Comparison of ENCODE assay signal across 11 cellular contexts in genomic region chr14:69263364-69263763, GRCh38. TPM values are rescaled to one million over a fixed set of nuclear protein-coding genes. Genes with fewer than 3 reads are reported as not detected.
DNase-seq lines count a peak whose midpoint lies in the region; ATAC-seq, FAIRE-seq and TF ChIP-seq lines count a peak whose summit lies in the region.
"Had no signal": no experiment of that assay in that cellular context is flagged by ENCODE, and none has a peak within 500 bp of the region (broad histone marks: within the 10 kb centered on the region; RNA-seq: fewer than 3 reads in every experiment).

No MANE protein-coding gene starts in this region.

- peaks cover 2 to 33% of the 10 kb centered on the region in 2 experiments; a peak in 3 of 5 replicates for H3K27me3 ChIP-seq in HepG2 (ENCODE audit: control insufficient read depth in 1 of 2, insufficient read depth in 2 of 2, low read length in 2 of 2)

- no peak overlapping the region for H2AFZ ChIP-seq in HepG2 (ENCODE audit: low read length)

- POLR2A ChIA-PET in HEK293 (lab: Yijun Ruan, JAX): no interaction called here
- POLR2A ChIA-PET in HepG2 (lab: Yijun Ruan, JAX): no interaction called here

- peak; percentile 72 for ATAC-seq in SK-N-SH treated with all-trans-retinoic acid at 6 μM for 48 hours
- no peak for ATAC-seq in HepG2
- no peak for ATAC-seq in activated T-helper 17 cell treated with anti-CD3 and anti-CD28 coated beads, Interleukin-2, amount 50 U/mL, for 72 hours (replicated peaks)
- no peak for ATAC-seq in GM19452 (IDR thresholded peaks at IDR 0.05; ENCODE audit: unreplicated experiment)

- H3K4me1 ChIP-seq in HEK293 (ENCODE audit: control insufficient read depth, insufficient read depth, low read length): peaks cover 5% of the 10 kb centered on the region; the same call in 1 of the 2 replicates
- peaks cover 20% of the 10 kb centered on the region for H3K4me1 ChIP-seq in HepG2 (ENCODE audit: insufficient read depth, low read length)
- H3K4me1 ChIP-seq: prostate gland had no signal

- no peaks in the 10 kb centered on the region for H3K4me1 Mint-ChIP-seq in activated T-helper 17 cell treated with anti-CD3 and anti-CD28 coated beads, Interleukin-2, amount 50 U/mL, for 72 hours

- no peak overlapping the region for H3K4me3 ChIP-seq in HEK293 (ENCODE audit: low read depth, low read length)
- no peak overlapping the region for H3K4me3 ChIP-seq in HepG2 (replicated peaks in 1 of 3; ENCODE audit: insufficient read depth in 1 of 3, low read depth in 2 of 3, low read length in 3 of 3)
- H3K4me3 ChIP-seq: prostate gland had no signal

- in situ Hi-C loops in HepG2 (cut with HindIII; ENCODE audit: extremely low pct_ligation_motif_present, low pct_unique_long_range_greater_than_20kb): loop anchor here (5.0 kb wide), 1 partner anchor 89 kb away; no protein-coding TSS in a partner anchor

- TF ChIP-seq EP300 in HepG2 (IDR thresholded peaks at IDR 0.05; ENCODE audit: low read depth in 2 of 2, low read length in 2 of 2) (no peak), HepG2 (CRISPR knock-in tag; IDR thresholded peaks at IDR 0.05; ENCODE audit: borderline replicate concordance) (no peak)

- WGBS in HepG2 (ENCODE audit: low lambda C conversion rate): 93% methylated on average over 6 of the region's 6 CpGs

- no peak for TF ChIP-seq RAD21 in HepG2 (CRISPR knock-in tag; IDR thresholded peaks at IDR 0.05)

- no peak for TF ChIP-seq CTCF in HEK293 (tag by site-specific recombination; IDR thresholded peaks at IDR 0.05)
- TF ChIP-seq CTCF in HepG2 (CRISPR knock-in tag; IDR thresholded peaks at IDR 0.05): no peak

- H3K36me3 Mint-ChIP-seq in activated T-helper 17 cell treated with anti-CD3 and anti-CD28 coated beads, Interleukin-2, amount 50 U/mL, for 72 hours (ENCODE audit: low read depth): no peaks in the 10 kb centered on the region

- H3K27ac Mint-ChIP-seq in activated T-helper 17 cell treated with anti-CD3 and anti-CD28 coated beads, Interleukin-2, amount 50 U/mL, for 72 hours: no peak overlapping the region

- no peaks in the 10 kb centered on the region for H3K79me2 ChIP-seq in HepG2 (ENCODE audit: insufficient read depth, low read length)

- H3K27ac ChIP-seq in HEK293 (ENCODE audit: extremely low read depth, low read depth, low read length): no peak overlapping the region
- H3K27ac ChIP-seq in HepG2 (ENCODE audit: extremely low read length, insufficient read depth, low read length): no peak overlapping the region
- H3K27ac ChIP-seq: prostate gland had no signal

- H3K4me2 ChIP-seq in HepG2 (ENCODE audit: low read depth, low read length): no peak overlapping the region

- no peaks in the 10 kb centered on the region for H3K9me3 ChIP-seq in HEK293 (ENCODE audit: control insufficient read depth, insufficient read depth, low read depth, low read length)
- H3K9me3 ChIP-seq in HepG2 (ENCODE audit: low read length): no peaks in the 10 kb centered on the region
- H3K9me3 ChIP-seq: prostate gland had no signal

- peak; percentile 51 for DNase-seq in globus pallidus (ENCODE audit: low spot score)
- DNase-seq in stromal cell of bone marrow (ENCODE audit: low read depth): peak; percentile 99
- no peak for DNase-seq in NCI-H2196 (lab: John Stamatoyannopoulos, UW; ENCODE audit: unreplicated experiment)
- no peak for DNase-seq in HepG2 (ENCODE audit: low spot score)
- DNase-seq: activated CD8-positive, alpha-beta memory T cell treated with anti-CD3 and anti-CD28 coated beads, Interleukin-2, amount 50 U/mL, for 48 hours; NK-92 treated with Interleukin-12 subunit alpha and Interleukin-12 subunit beta, amount 100 ng/mL, for 24 hours had no signal

- no peak overlapping the region for H3K4me3 Mint-ChIP-seq in activated T-helper 17 cell treated with anti-CD3 and anti-CD28 coated beads, Interleukin-2, amount 50 U/mL, for 72 hours

- H3K9me3 Mint-ChIP-seq in activated T-helper 17 cell treated with anti-CD3 and anti-CD28 coated beads, Interleukin-2, amount 50 U/mL, for 72 hours: no peaks in the 10 kb centered on the region

- H3K36me3 ChIP-seq in HEK293 (ENCODE audit: control insufficient read depth in 2 of 2, insufficient read depth in 1 of 2, low read length in 2 of 2) (peaks cover 0 to 6% of the 10 kb centered on the region in 2 experiments; a peak in 1 of 3 replicates), HepG2 (replicated peaks in 1 of 2; ENCODE audit: control insufficient read depth in 1 of 2, insufficient read depth in 2 of 2, low read length in 2 of 2) (no peaks in the 10 kb centered on the region)
- H3K36me3 ChIP-seq: prostate gland had no signal

- CTCF ChIA-PET in HEK293 (lab: Yijun Ruan, JAX) (interaction anchor here (0.6 kb wide), 1 partner anchor 83 kb away, joined by 3 read pairs; no protein-coding TSS in a partner anchor), HepG2 (lab: Yijun Ruan, JAX; ENCODE audit: low intra/inter-chr PET ratio, low total read pairs) (no interaction called here)

- intact Hi-C loops in HepG2 (cut with micrococcal nuclease; ENCODE audit: unreplicated experiment): no loop called here

- peaks cover 52% of the 10 kb centered on the region for H3K27me3 Mint-ChIP-seq in activated T-helper 17 cell treated with anti-CD3 and anti-CD28 coated beads, Interleukin-2, amount 50 U/mL, for 72 hours

- no TSS peak for BruUV-seq in HepG2 (replicated peaks; lab: Mats Ljungman, UMichigan)

- TF ChIP-seq POLR2A in HepG2 (IDR thresholded peaks at IDR 0.05; ENCODE audit: insufficient read depth in 1 of 2, low read depth in 2 of 2, low read length in 2 of 2): no peak

- no peaks in the 10 kb centered on the region for H4K20me1 ChIP-seq in HepG2 (ENCODE audit: insufficient read depth, low read length)

- no peak overlapping the region for H3K9ac ChIP-seq in HepG2 (ENCODE audit: insufficient read depth, low read depth, low read length)

- no peak for FAIRE-seq in HepG2 (lab: Jason Lieb, UNC)

TF ChIP-seq in HEK293, 187 proteins besides CTCF, POLR2A, EP300 and RAD21 (continues in another document):
- no peak for TF ChIP-seq ZNF24 (tag by site-specific recombination; IDR thresholded peaks at IDR 0.05)

TF ChIP-seq in SK-N-SH treated with all-trans-retinoic acid at 6 μM for 48 hours, 23 proteins besides CTCF, POLR2A, EP300 and RAD21:
- TF ChIP-seq ISL1 (CRISPR knock-in tag; IDR thresholded peaks at IDR 0.05): peak; percentile 7; the same call in 1 of the 2 replicates
- no peak for TF ChIP-seq ZFP3 (CRISPR knock-in tag; IDR thresholded peaks at IDR 0.05)

TF ChIP-seq in HepG2, 621 proteins besides CTCF, POLR2A, EP300 and RAD21 (continues in another document):
- no peak for TF ChIP-seq SP140L (CRISPR knock-in tag; IDR thresholded peaks at IDR 0.05; ENCODE audit: borderline replicate concordance)
- no peak for TF ChIP-seq SAP130 (CRISPR knock-in tag; IDR thresholded peaks at IDR 0.05; ENCODE audit: low read depth)
- TF ChIP-seq CCDC6 (CRISPR knock-in tag; IDR thresholded peaks at IDR 0.05): no peak
- no peak for TF ChIP-seq ZIK1 (CRISPR knock-in tag; IDR thresholded peaks at IDR 0.05; ENCODE audit: borderline replicate concordance, low read depth)
- TF ChIP-seq ELF4 (CRISPR knock-in tag; IDR thresholded peaks at IDR 0.05; ENCODE audit: borderline replicate concordance): no peak
- no peak for TF ChIP-seq ATF3 (CRISPR knock-in tag; IDR thresholded peaks at IDR 0.05)
- no peak for TF ChIP-seq GABPA (IDR thresholded peaks at IDR 0.05; ENCODE audit: low read depth, low read length)
- TF ChIP-seq GABPA (CRISPR knock-in tag; IDR thresholded peaks at IDR 0.05; ENCODE audit: low read depth): no peak
- TF ChIP-seq MYC (CRISPR knock-in tag; IDR thresholded peaks at IDR 0.05; ENCODE audit: borderline replicate concordance): no peak
- no peak for TF ChIP-seq ZNF562 (CRISPR knock-in tag; IDR thresholded peaks at IDR 0.05; ENCODE audit: borderline replicate concordance)
- TF ChIP-seq ZNF549 (CRISPR knock-in tag; IDR thresholded peaks at IDR 0.05): no peak
- no peak for TF ChIP-seq GLI4 (CRISPR knock-in tag; IDR thresholded peaks at IDR 0.05; ENCODE audit: borderline replicate concordance)
- no peak for TF ChIP-seq ZNF564 (CRISPR knock-in tag; IDR thresholded peaks at IDR 0.05)
- no peak for TF ChIP-seq ZKSCAN5 (CRISPR knock-in tag; IDR thresholded peaks at IDR 0.05)
- TF ChIP-seq MED8 (CRISPR knock-in tag; IDR thresholded peaks at IDR 0.05; ENCODE audit: insufficient replicate concordance): no peak
- TF ChIP-seq SMYD3 (CRISPR knock-in tag; IDR thresholded peaks at IDR 0.05): no peak
- no peak for TF ChIP-seq ZNF143 (CRISPR knock-in tag; IDR thresholded peaks at IDR 0.05)
- TF ChIP-seq ZNF431 (CRISPR knock-in tag; IDR thresholded peaks at IDR 0.05; ENCODE audit: borderline replicate concordance, low read depth): no peak

RNA-seq across cellular contexts. Expression of gene GALNT16, which starts 3.4 kb away (rescaled TPM):
- 0.36 and 0.82 TPM in 2 replicates for total RNA-seq in HepG2 (2016; rRNA removed; fragmentation: Illumina TruSeq; extraction: Trizol)
- 0.10 and 0.18 TPM in 2 replicates for total RNA-seq in HepG2 (2016; cell fraction: cytosol; rRNA removed; fragmentation: Illumina TruSeq; extraction: Trizol; ENCODE audit: low read depth)
- total RNA-seq in HepG2 (2016; cell fraction: insoluble cytoplasmic fraction; rRNA removed; fragmentation: Illumina TruSeq; extraction: Trizol): 0.40 and 1.1 TPM in 2 replicates
- total RNA-seq in HepG2 (2016; cell fraction: membrane; rRNA removed; fragmentation: Illumina TruSeq; extraction: Trizol): 0.28 and 0.68 TPM in 2 replicates
- 1.3 and 1.6 TPM in 2 replicates for total RNA-seq in HepG2 (2016; cell fraction: nucleus; rRNA removed; fragmentation: Illumina TruSeq; extraction: Trizol)
- polyA plus RNA-seq in HepG2 (2011; rRNA removed): 0.54 and 0.55 TPM in 2 replicates
- 0.42 and 0.63 TPM in 2 replicates for polyA plus RNA-seq in HepG2 (2011; cell fraction: cytosol; rRNA removed)
- polyA plus RNA-seq in HepG2 (2011; cell fraction: nucleus; rRNA removed): 0.72 and 0.73 TPM in 2 replicates
- polyA plus RNA-seq in HepG2 (2012): 0.20 and 0.39 TPM in 2 replicates
- 0.09 and 0.34 TPM in 2 replicates for polyA plus RNA-seq in HepG2 (2016; cell fraction: cytosol; fragmentation: Illumina TruSeq; extraction: Trizol; ENCODE audit: low read depth)
- 0.35 and 0.51 TPM in 2 replicates for polyA plus RNA-seq in HepG2 (2016; cell fraction: insoluble cytoplasmic fraction; fragmentation: Illumina TruSeq; extraction: Trizol; ENCODE audit: low read depth)
- 0.32 and 0.44 TPM in 2 replicates for polyA plus RNA-seq in HepG2 (2016; cell fraction: membrane; fragmentation: Illumina TruSeq; extraction: Trizol; ENCODE audit: low read depth)
- 2.8 and 3.3 TPM in 2 replicates for polyA plus RNA-seq in HepG2 (2016; cell fraction: nucleus; fragmentation: Illumina TruSeq; extraction: Trizol; ENCODE audit: insufficient read depth, low read depth)
- polyA minus RNA-seq in HepG2 (2011; rRNA and poly(A)+ RNA removed; ENCODE audit: low replicate concordance): 0.90 TPM in 1 of 2 replicates, not detected in the other
- 0.30 and 0.44 TPM in 2 replicates for polyA minus RNA-seq in HepG2 (2011; cell fraction: cytosol; rRNA and poly(A)+ RNA removed)
- polyA minus RNA-seq in HepG2 (2011; cell fraction: nucleus; rRNA and poly(A)+ RNA removed): 0.13 TPM in 1 of 2 replicates, not detected in the other
- under 1 TPM; 0.06 to 0.66 TPM for total RNA-seq in activated T-helper 17 cell treated with anti-CD3 and anti-CD28 coated beads, Interleukin-2, amount 50 U/mL, for 72 hours

Comparison
In these comparisons a context has a peak if more than half of its experiments do, and no peak if none do; other contexts are left out.
1. DNase-seq: peak in globus pallidus (single experiment) and stromal cell of bone marrow (single experiment); none in NCI-H2196 (single experiment) and HepG2 (single experiment).
2. Of the 63 proteins assayed by ChIP-seq in both HepG2 and HEK293: peak only in HepG2: none; only in HEK293: ZBTB21, ZNF335 and ZNF629; in both: none; in neither: 60.